ENCODE assay signal across 1 cellular context in genomic region chr4:151799417-151800030, GRCh38.
TF ChIP-seq lines count a peak whose summit lies in the region.

No MANE protein-coding gene starts in this region.

TF ChIP-seq in WTC11, 78 proteins besides CTCF, POLR2A, EP300 and RAD21 (continued from another document):
- no peak for TF ChIP-seq AFF4 (CRISPR knock-in tag; IDR thresholded peaks at IDR 0.05; ENCODE audit: borderline replicate concordance)
- TF ChIP-seq GRHL2 (CRISPR knock-in tag; IDR thresholded peaks at IDR 0.05; ENCODE audit: insufficient replicate concordance, severe bottlenecking), result no peak
- no peak for TF ChIP-seq SOX15 (CRISPR knock-in tag; IDR thresholded peaks at IDR 0.05)
- TF ChIP-seq NR1H2 (CRISPR knock-in tag; IDR thresholded peaks at IDR 0.05), result no peak
- no peak for TF ChIP-seq NFYB (CRISPR knock-in tag; conservative IDR thresholded peaks at IDR 0.05; ENCODE audit: low read depth)
